In genomic region chr13:24921003-24921402, GRCh38 we compare ENCODE assay signal across 15 cellular contexts.
DNase-seq lines count a peak whose midpoint lies in the region; ATAC-seq and TF ChIP-seq lines count a peak whose summit lies in the region.
"Had no signal": no experiment of that assay in that cellular context is flagged by ENCODE, and none has a peak within 500 bp of the region (broad histone marks: within the 10 kb centered on the region; RNA-seq: fewer than 3 reads in every experiment).

No MANE protein-coding gene starts in this region.

- H3K36me3 Mint-ChIP-seq in CD4-positive, CD25-positive, alpha-beta regulatory T cell = peaks cover 3% of the 10 kb centered on the region
- peaks cover 3% of the 10 kb centered on the region for H3K36me3 Mint-ChIP-seq in activated CD4-positive, alpha-beta memory T cell treated with anti-CD3 and anti-CD28 coated beads for 36 hours
- H3K36me3 Mint-ChIP-seq: CD14-positive monocyte had no signal

- H3K4me3 ChIP-seq in CD4-positive, CD25-positive, alpha-beta regulatory T cell (ENCODE audit: low read depth, low read length) = no peak overlapping the region
- H3K4me3 ChIP-seq in HCT116 (replicated peaks in 1 of 2; ENCODE audit: low read depth in 1 of 2, low read length in 2 of 2) (no peak overlapping the region), iPS-20b (ENCODE audit: low read length) (peak overlapping the region; percentile 96; the same call in 1 of the 2 replicates)
- H3K4me3 ChIP-seq: mucosa of descending colon, right atrium auricular region had no signal

- intact Hi-C loops in HCT116 (cut with micrococcal nuclease) = no loop called here
- intact Hi-C loops in activated CD4-positive, alpha-beta memory T cell treated with anti-CD3 and anti-CD28 coated beads for 36 hours (cut with micrococcal nuclease) = loop anchor here (5.0 kb wide), 2 partner anchors 381 to 409 kb away; partner anchors contain the start of genes NUP58 and PARP4

- RAD21 ChIA-PET in HCT116 (lab: Charles Lee; ENCODE audit: low non-redundant PET in 1 of 2, low total read pairs in 2 of 2, uncharacterized antibody in 2 of 2, unreplicated experiment in 2 of 2) = no interaction called here

- no peak for TF ChIP-seq POLR2A in HCT116 (IDR thresholded peaks at IDR 0.05; ENCODE audit: borderline replicate concordance, extremely low read depth, insufficient read depth, insufficient read length)

- CTCF ChIA-PET in HCT116 (lab: Charles Lee) (no interaction called here), HEK293T (lab: Yijun Ruan, JAX) (no interaction called here)
- CTCF ChIA-PET in activated CD4-positive, alpha-beta memory T cell treated with anti-CD3 and anti-CD28 coated beads for 36 hours (lab: Charles Lee) = no interaction called here

- H3K79me2 ChIP-seq in HCT116 (ENCODE audit: insufficient read depth, low read length) = peaks cover 61% of the 10 kb centered on the region

- no TSS peak for BruUV-seq in HCT116 (replicated peaks; lab: Mats Ljungman, UMichigan)

- no peak overlapping the region for H3K9ac ChIP-seq in HCT116 (ENCODE audit: low read length)
- H3K9ac ChIP-seq in iPS-20b (ENCODE audit: low read depth, low read length) = no peak overlapping the region

- TF ChIP-seq RAD21 in HCT116 (IDR thresholded peaks at IDR 0.05; ENCODE audit: low read depth) = no peak

- TF ChIP-seq CTCF in HCT116 (IDR thresholded peaks at IDR 0.05 in 2 of 3, conservative IDR thresholded peaks at IDR 0.05 in 1 of 3; ENCODE audit: borderline replicate concordance in 1 of 3, insufficient read depth in 1 of 3, low read depth in 2 of 3, low read length in 2 of 3) = no peak

- no peaks in the 10 kb centered on the region for H4K20me1 ChIP-seq in HCT116 (ENCODE audit: insufficient read depth)

- peaks cover 4 to 22% (median 13%) of the 10 kb centered on the region in 4 donors for H3K4me1 Mint-ChIP-seq in CD4-positive, CD25-positive, alpha-beta regulatory T cell
- H3K4me1 Mint-ChIP-seq in activated CD4-positive, alpha-beta memory T cell treated with anti-CD3 and anti-CD28 coated beads for 36 hours (ENCODE audit: low read depth) = peaks cover 18% of the 10 kb centered on the region

- H3K9me2 ChIP-seq in HCT116 (ENCODE audit: insufficient read depth) = no peaks in the 10 kb centered on the region

- peaks cover 7% of the 10 kb centered on the region for H3K4me1 ChIP-seq in CD4-positive, CD25-positive, alpha-beta regulatory T cell (ENCODE audit: control insufficient read depth, insufficient read depth, low read length, poor library complexity, severe bottlenecking)
- H3K4me1 ChIP-seq in HCT116 (ENCODE audit: control insufficient read depth in 1 of 2, insufficient read depth in 2 of 2, low read length in 2 of 2) = peaks cover 4 to 16% of the 10 kb centered on the region in 2 experiments; a peak in 2 of 4 replicates
- peaks cover 10% of the 10 kb centered on the region; the same call in 1 of the 2 replicates for H3K4me1 ChIP-seq in iPS-20b (ENCODE audit: insufficient read depth, low read length)

- H3K27ac Mint-ChIP-seq in CD4-positive, CD25-positive, alpha-beta regulatory T cell = peak overlapping the region in 1 of 3 donors; percentile 2
- no peak overlapping the region for H3K27ac Mint-ChIP-seq in activated CD4-positive, alpha-beta memory T cell treated with anti-CD3 and anti-CD28 coated beads for 36 hours

- H3K36me3 ChIP-seq in CD4-positive, CD25-positive, alpha-beta regulatory T cell (ENCODE audit: control insufficient read depth, insufficient read depth, low read length) = no peaks in the 10 kb centered on the region
- no peaks in the 10 kb centered on the region for H3K36me3 ChIP-seq in HCT116 (ENCODE audit: control insufficient read depth in 1 of 2, insufficient read depth in 2 of 2, low read length in 2 of 2)
- H3K36me3 ChIP-seq in iPS-20b (ENCODE audit: insufficient read depth, low read depth, low read length) = no peaks in the 10 kb centered on the region
- H3K36me3 ChIP-seq: right atrium auricular region had no signal

- no peak for ATAC-seq in CD4-positive, CD25-positive, alpha-beta regulatory T cell (ENCODE audit: low read depth in 2 of 2)
- ATAC-seq in HCT116 (no peak), GM18867 (IDR thresholded peaks at IDR 0.05; ENCODE audit: unreplicated experiment) (no peak)
- ATAC-seq: mucosa of descending colon had no signal

- H3K27me3 Mint-ChIP-seq in CD4-positive, CD25-positive, alpha-beta regulatory T cell = peaks cover 4% of the 10 kb centered on the region
- H3K27me3 Mint-ChIP-seq in activated CD4-positive, alpha-beta memory T cell treated with anti-CD3 and anti-CD28 coated beads for 36 hours = no peaks in the 10 kb centered on the region

- H3K27me3 ChIP-seq in CD4-positive, CD25-positive, alpha-beta regulatory T cell (ENCODE audit: control insufficient read depth, insufficient read depth, low read length) = no peaks in the 10 kb centered on the region
- no peaks in the 10 kb centered on the region for H3K27me3 ChIP-seq in HCT116 (ENCODE audit: insufficient read depth, low read length)
- H3K27me3 ChIP-seq in iPS-20b (ENCODE audit: insufficient read depth, low read length) = no peaks in the 10 kb centered on the region
- H3K27me3 ChIP-seq: right atrium auricular region had no signal

- no peaks in the 10 kb centered on the region for H3K9me3 ChIP-seq in CD4-positive, CD25-positive, alpha-beta regulatory T cell (ENCODE audit: control insufficient read depth in 2 of 2, low read length in 2 of 2)
- no peaks in the 10 kb centered on the region for H3K9me3 ChIP-seq in HCT116 (ENCODE audit: control insufficient read depth in 1 of 2, insufficient read depth in 1 of 2, low read depth in 1 of 2, low read length in 2 of 2)
- no peaks in the 10 kb centered on the region for H3K9me3 ChIP-seq in iPS-20b (ENCODE audit: insufficient read depth, low read depth, low read length)
- H3K9me3 ChIP-seq: mucosa of descending colon, right atrium auricular region had no signal

- no peak overlapping the region for H2AFZ ChIP-seq in HCT116 (ENCODE audit: low read depth, low read length, poor library complexity, severe bottlenecking)

- H3K27ac ChIP-seq in CD4-positive, CD25-positive, alpha-beta regulatory T cell (ENCODE audit: insufficient read depth, low read length, poor library complexity, severe bottlenecking) = no peak overlapping the region
- H3K27ac ChIP-seq in HCT116 (ENCODE audit: low read depth, low read length) (no peak overlapping the region), iPS-20b (ENCODE audit: low read length) (no peak overlapping the region)
- H3K27ac ChIP-seq: right atrium auricular region had no signal

- H3K4me3 Mint-ChIP-seq in CD4-positive, CD25-positive, alpha-beta regulatory T cell = peak overlapping the region; percentile 8 to 79 (median 66)
- H3K4me3 Mint-ChIP-seq in activated CD4-positive, alpha-beta memory T cell treated with anti-CD3 and anti-CD28 coated beads for 36 hours = peak overlapping the region; percentile 38
- H3K4me3 Mint-ChIP-seq: CD14-positive monocyte had no signal

- no peaks in the 10 kb centered on the region for H3K9me3 Mint-ChIP-seq in CD4-positive, CD25-positive, alpha-beta regulatory T cell
- no peaks in the 10 kb centered on the region for H3K9me3 Mint-ChIP-seq in activated CD4-positive, alpha-beta memory T cell treated with anti-CD3 and anti-CD28 coated beads for 36 hours

- DNase-seq in CD4-positive, CD25-positive, alpha-beta regulatory T cell = no peak
- no peak for DNase-seq in HCT116 (ENCODE audit: low read depth, low spot score)
- DNase-seq in activated CD4-positive, alpha-beta memory T cell treated with anti-CD3 and anti-CD28 coated beads for 36 hours = no peak
- DNase-seq in HEK293T (ENCODE audit: extremely low spot score) = no peak
- DNase-seq in HT-29 (ENCODE audit: low spot score) = no peak
- no peak for DNase-seq in NOMO-1 treated with DMSO at 0.1 percent for 48 hours (lab: John Stamatoyannopoulos, UW; ENCODE audit: unreplicated experiment)
- DNase-seq: activated CD4-positive, alpha-beta T cell treated with anti-CD3 and anti-CD28 coated beads for 4 hours; Kasumi-1; mucosa of descending colon; NCI-H187 treated with DMSO at 0.1 percent for 48 hours; NCI-H82 had no signal

- POLR2A ChIA-PET in HCT116 (lab: Charles Lee) = no interaction called here
- POLR2A ChIA-PET in activated CD4-positive, alpha-beta memory T cell treated with anti-CD3 and anti-CD28 coated beads for 36 hours (lab: Charles Lee) = no interaction called here
- POLR2A ChIA-PET in HEK293T (lab: Yijun Ruan, JAX) = no interaction called here

- peak overlapping the region; percentile 80; the same call in 1 of the 2 replicates for H3K4me2 ChIP-seq in HCT116 (ENCODE audit: low read length)

TF ChIP-seq in HCT116, 20 proteins besides CTCF, POLR2A, EP300 and RAD21:
- TF ChIP-seq ZBTB33 (IDR thresholded peaks at IDR 0.05; ENCODE audit: extremely low read depth, insufficient replicate concordance, low read length) (no peak), SRF (IDR thresholded peaks at IDR 0.05; ENCODE audit: low read depth) (no peak)

TF ChIP-seq in HEK293T, 16 proteins besides CTCF, POLR2A, EP300 and RAD21:
- TF ChIP-seq CTBP1 (IDR thresholded peaks at IDR 0.05; ENCODE audit: borderline replicate concordance) = no peak
- no peak for TF ChIP-seq PKNOX1 (IDR thresholded peaks at IDR 0.05)
- TF ChIP-seq ELF4 (IDR thresholded peaks at IDR 0.05) = no peak
- TF ChIP-seq ARNT (IDR thresholded peaks at IDR 0.05) = no peak
- TF ChIP-seq TARDBP (IDR thresholded peaks at IDR 0.05) = no peak
- TF ChIP-seq NFRKB (IDR thresholded peaks at IDR 0.05) = no peak
- no peak for TF ChIP-seq L3MBTL2 (conservative IDR thresholded peaks at IDR 0.05)
- no peak for TF ChIP-seq FOXA1 (IDR thresholded peaks at IDR 0.05)
- no peak for TF ChIP-seq BHLHE40 (IDR thresholded peaks at IDR 0.05; ENCODE audit: borderline replicate concordance)
- no peak for TF ChIP-seq FOXK2 (IDR thresholded peaks at IDR 0.05)
- no peak for TF ChIP-seq SUZ12 (IDR thresholded peaks at IDR 0.05)
- TF ChIP-seq SP1 (IDR thresholded peaks at IDR 0.05) = no peak
- no peak for TF ChIP-seq ZNF384 (IDR thresholded peaks at IDR 0.05)
- no peak for TF ChIP-seq HDGF (IDR thresholded peaks at IDR 0.05; ENCODE audit: borderline replicate concordance)
- TF ChIP-seq FOXM1 (IDR thresholded peaks at IDR 0.05; ENCODE audit: borderline replicate concordance) = no peak
- no peak for TF ChIP-seq LEF1 (IDR thresholded peaks at IDR 0.05; ENCODE audit: borderline replicate concordance)
